21 cellular contexts compared by ENCODE assay signal in the genomic region with DNA sequence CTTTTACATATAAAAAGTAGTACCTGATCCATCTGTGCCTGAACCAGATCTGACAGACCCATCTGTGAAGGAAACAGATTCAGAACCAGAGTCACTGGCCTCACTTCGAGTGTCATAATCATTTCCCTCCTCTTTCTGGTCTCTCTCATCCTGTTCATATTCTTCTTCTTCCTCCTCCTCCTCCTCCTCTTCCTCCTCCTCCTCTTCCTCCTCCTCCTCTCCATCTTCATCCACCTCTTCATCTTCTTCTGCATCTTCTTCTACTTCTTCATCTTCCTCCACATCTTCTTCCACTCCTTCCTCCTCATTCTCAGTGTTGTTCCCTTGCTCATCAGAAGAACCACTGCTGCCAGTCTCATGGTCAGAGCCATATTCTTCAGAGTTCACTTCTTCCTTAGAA. TPM values are rescaled to one million over a fixed set of nuclear protein-coding genes. Genes with fewer than 3 reads are reported as not detected.
A peak's percentile ranks its signal among the peaks of the same experiment; 100 is the strongest.
DNase-seq lines count a peak whose midpoint lies in the region; ATAC-seq and TF ChIP-seq lines count a peak whose summit lies in the region.
"Had no signal": no experiment of that assay in that cellular context is flagged by ENCODE, and none has a peak within 500 bp of the region (broad histone marks: within the 10 kb centered on the region; RNA-seq: fewer than 3 reads in every experiment).

No MANE protein-coding gene starts in this region.

- TF ChIP-seq POLR2A in GM18505 (IDR thresholded peaks at IDR 0.05; ENCODE audit: borderline replicate concordance, extremely low read depth, insufficient read depth, insufficient read length): no peak

- POLR2A ChIA-PET in activated CD8-positive, alpha-beta T cell treated with anti-CD3 and anti-CD28 coated beads for 36 hours (lab: Charles Lee): no interaction called here

- CTCF ChIA-PET in activated naive CD4-positive, alpha-beta T cell treated with anti-CD3 and anti-CD28 coated beads for 36 hours (lab: Charles Lee): interaction anchor here (0.7 kb wide), 1 partner anchor 39 kb away, joined by 3 read pairs; no protein-coding TSS in a partner anchor
- CTCF ChIA-PET in activated CD8-positive, alpha-beta T cell treated with anti-CD3 and anti-CD28 coated beads for 36 hours (lab: Charles Lee): interaction anchor here (1.6 kb wide), 1 partner anchor 39 kb away, joined by 6 read pairs; no protein-coding TSS in a partner anchor

- TF ChIP-seq CTCF in activated CD8-positive, alpha-beta T cell treated with anti-CD3 and anti-CD28 coated beads for 36 hours (IDR thresholded peaks at IDR 0.05): no peak
- no peak for TF ChIP-seq CTCF in dorsolateral prefrontal cortex (IDR thresholded peaks at IDR 0.05 in 54 of 56, conservative IDR thresholded peaks at IDR 0.05 in 2 of 56; ENCODE audit: low read depth in 1 of 56, partially characterized antibody in 56 of 56)

- H3K27ac ChIP-seq in dorsolateral prefrontal cortex (peak overlapping the region in 51 of 59 donors; percentile 5 to 87 (median 73)), substantia nigra (ENCODE audit: low read depth, low read length, poor library complexity, severe bottlenecking) (peak overlapping the region; percentile 67)
- H3K27ac ChIP-seq: HL-60, Peyer's patch had no signal

- peak overlapping the region in 39 of 59 donors; percentile 11 to 60 (median 34) for H3K4me3 ChIP-seq in dorsolateral prefrontal cortex
- H3K4me3 ChIP-seq: Peyer's patch had no signal

- peak overlapping the region; percentile 74 for H3K27ac Mint-ChIP-seq in activated naive CD4-positive, alpha-beta T cell treated with anti-CD3 and anti-CD28 coated beads for 36 hours
- H3K27ac Mint-ChIP-seq in activated CD8-positive, alpha-beta T cell treated with anti-CD3 and anti-CD28 coated beads for 36 hours: peak overlapping the region; percentile 73
- H3K27ac Mint-ChIP-seq: T-helper 1 cell treated with Interleukin-12 subunit alpha and Interleukin-12 subunit beta and Interleukin-4 antibody, amounts not matched to agents 30 μg/mL and 1 μg/mL, for 36 hours had no signal

- ATAC-seq in activated CD8-positive, alpha-beta T cell treated with anti-CD3 and anti-CD28 coated beads for 36 hours: no peak
- ATAC-seq in GM18505 (IDR thresholded peaks at IDR 0.05; ENCODE audit: unreplicated experiment): no peak
- ATAC-seq in HG02623 (IDR thresholded peaks at IDR 0.05; ENCODE audit: unreplicated experiment): no peak
- ATAC-seq: left lobe of liver had no signal

- H3K27me3 Mint-ChIP-seq in activated naive CD4-positive, alpha-beta T cell treated with anti-CD3 and anti-CD28 coated beads for 36 hours (ENCODE audit: low read depth): no peaks in the 10 kb centered on the region
- no peaks in the 10 kb centered on the region for H3K27me3 Mint-ChIP-seq in activated CD8-positive, alpha-beta T cell treated with anti-CD3 and anti-CD28 coated beads for 36 hours

- peaks cover 23% of the 10 kb centered on the region for H3K36me3 Mint-ChIP-seq in activated naive CD4-positive, alpha-beta T cell treated with anti-CD3 and anti-CD28 coated beads for 36 hours (ENCODE audit: low read depth)
- H3K36me3 Mint-ChIP-seq in activated CD8-positive, alpha-beta T cell treated with anti-CD3 and anti-CD28 coated beads for 36 hours (ENCODE audit: low read depth): peaks cover 27% of the 10 kb centered on the region

- no peaks in the 10 kb centered on the region for H3K27me3 ChIP-seq in dorsolateral prefrontal cortex
- H3K27me3 ChIP-seq: Peyer's patch had no signal

- no peak for DNase-seq in activated naive CD4-positive, alpha-beta T cell treated with anti-CD3 and anti-CD28 coated beads for 36 hours
- no peak for DNase-seq in activated naive CD4-positive, alpha-beta T cell treated with Interleukin-2 at 50 U/mL for 16 hours
- DNase-seq in activated CD8-positive, alpha-beta T cell treated with anti-CD3 and anti-CD28 coated beads for 36 hours: no peak
- no peak for DNase-seq in dorsolateral prefrontal cortex
- no peak for DNase-seq in substantia nigra (lab: John Stamatoyannopoulos, UW)
- no peak for DNase-seq in AG08396 (ENCODE audit: low spot score)
- DNase-seq: ACHN; activated effector memory CD4-positive, alpha-beta T cell treated with anti-CD3 and anti-CD28 coated beads, Interleukin-2, amount 50 U/mL, for 16 hours; C1 segment of cervical spinal cord; GDM1; NCI-H1417; NCI-H2107; NK-92 treated with Interleukin-12 subunit alpha and Interleukin-12 subunit beta, amount 100 ng/mL, for 24 hours; Peyer's patch; small intestine; stimulated activated CD4-positive, alpha-beta T cell treated with anti-CD3 and anti-CD28 coated beads, Interleukin-4, amount 100 ng/mL, for 1 hour had no signal

- H3K4me1 Mint-ChIP-seq in activated naive CD4-positive, alpha-beta T cell treated with anti-CD3 and anti-CD28 coated beads for 36 hours (ENCODE audit: low read depth): peaks cover 51% of the 10 kb centered on the region
- H3K4me1 Mint-ChIP-seq in activated CD8-positive, alpha-beta T cell treated with anti-CD3 and anti-CD28 coated beads for 36 hours (ENCODE audit: low read depth): peaks cover 60% of the 10 kb centered on the region

- H3K9me3 Mint-ChIP-seq in activated naive CD4-positive, alpha-beta T cell treated with anti-CD3 and anti-CD28 coated beads for 36 hours: no peaks in the 10 kb centered on the region
- H3K9me3 Mint-ChIP-seq in activated CD8-positive, alpha-beta T cell treated with anti-CD3 and anti-CD28 coated beads for 36 hours: no peaks in the 10 kb centered on the region
- H3K9me3 Mint-ChIP-seq: T-helper 1 cell treated with Interleukin-12 subunit alpha and Interleukin-12 subunit beta and Interleukin-4 antibody, amounts not matched to agents 30 μg/mL and 1 μg/mL, for 36 hours had no signal

- intact Hi-C loops in activated naive CD4-positive, alpha-beta T cell treated with anti-CD3 and anti-CD28 coated beads for 36 hours (cut with micrococcal nuclease): no loop called here
- intact Hi-C loops in activated CD8-positive, alpha-beta T cell treated with anti-CD3 and anti-CD28 coated beads for 36 hours (cut with micrococcal nuclease): no loop called here
- intact Hi-C loops in dorsolateral prefrontal cortex (cut with DNase I): no loop called here

- no peak overlapping the region for H3K4me3 Mint-ChIP-seq in activated naive CD4-positive, alpha-beta T cell treated with anti-CD3 and anti-CD28 coated beads for 36 hours
- H3K4me3 Mint-ChIP-seq in activated CD8-positive, alpha-beta T cell treated with anti-CD3 and anti-CD28 coated beads for 36 hours: no peak overlapping the region
- H3K4me3 Mint-ChIP-seq: T-helper 1 cell treated with Interleukin-12 subunit alpha and Interleukin-12 subunit beta and Interleukin-4 antibody, amounts not matched to agents 30 μg/mL and 1 μg/mL, for 36 hours had no signal

RNA-seq across cellular contexts. Expression of a gene that starts 12.9 kb away (rescaled TPM):
- total RNA-seq in activated naive CD4-positive, alpha-beta T cell treated with anti-CD3 and anti-CD28 coated beads for 36 hours: 10 to 100 TPM; 76.3 to 81.0 TPM
- total RNA-seq in activated CD8-positive, alpha-beta T cell treated with anti-CD3 and anti-CD28 coated beads for 36 hours: 10 to 100 TPM; 74.7 to 75.4 TPM
- total RNA-seq in dorsolateral prefrontal cortex: 100 to 1,000 TPM in 45 of 120 experiments, 10 to 100 TPM in 75; 76.7 to 132 (median 95.3) TPM
